ENCODE assay signal across 7 cellular contexts in genomic region chr2:211829725-211830124, GRCh38.
"Had no signal": no experiment of that assay in that cellular context is flagged by ENCODE, and none has a peak within 500 bp of the region (broad histone marks: within the 10 kb centered on the region; RNA-seq: fewer than 3 reads in every experiment).

No MANE protein-coding gene starts in this region.

- FAIRE-seq: HTR-8/SVneo, K562 had no signal

- ATAC-seq: K562 had no signal

- H3K27ac ChIP-seq: HL-60, KMS-11 had no signal

- H3K9ac ChIP-seq: KMS-11 had no signal

- H3K4me3 ChIP-seq: K562 had no signal

- DNase-seq: IMR-90, KBM-7, KG1 had no signal

- H3K4me2 ChIP-seq: KMS-11 had no signal
